8 cellular contexts compared by ENCODE assay signal in the genomic region with DNA sequence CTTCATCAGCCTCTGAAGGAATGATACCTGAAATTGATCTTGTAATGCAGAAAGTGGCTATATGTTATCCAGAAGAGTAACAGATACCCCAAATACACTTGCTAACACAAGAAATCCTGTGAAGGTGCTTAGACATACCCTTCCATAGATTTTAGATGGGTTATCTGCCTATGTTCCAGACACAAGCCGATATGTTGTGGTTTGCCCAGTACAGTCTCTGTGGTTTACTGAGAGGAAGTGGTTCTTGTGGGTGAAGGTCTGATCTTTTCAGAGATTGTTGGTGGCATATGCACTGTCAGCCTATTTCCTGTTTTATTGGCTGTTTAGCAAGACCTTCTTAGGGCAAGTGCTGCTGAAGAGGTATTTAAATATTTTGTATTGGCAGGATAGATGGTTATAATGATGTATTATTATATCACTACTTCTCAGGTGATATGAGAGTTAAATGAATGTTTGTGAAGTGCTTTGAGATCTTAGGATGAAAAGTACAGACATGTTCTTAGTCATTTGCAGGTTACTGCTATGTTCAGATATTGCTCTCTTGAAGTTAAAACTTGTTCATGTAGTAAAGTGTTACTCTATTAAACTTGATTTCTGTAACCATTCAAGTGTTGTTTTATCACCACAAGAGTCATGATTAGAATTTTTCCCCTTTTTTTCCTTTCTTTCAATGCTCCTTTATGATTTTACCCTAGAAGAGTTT. TPM values are rescaled to one million over a fixed set of nuclear protein-coding genes. Genes with fewer than 3 reads are reported as not detected.
DNase-seq lines count a peak whose midpoint lies in the region; ATAC-seq and TF ChIP-seq lines count a peak whose summit lies in the region.

No MANE protein-coding gene starts in this region.

- DNase-seq in OCI-LY7 (ENCODE audit: low spot score) (peak; percentile 83), NCI-H146 treated with DMSO at 0.1 percent for 48 hours (lab: John Stamatoyannopoulos, UW; ENCODE audit: unreplicated experiment) (no peak), DMS 273 treated with DMSO at 0.1 percent for 48 hours (lab: John Stamatoyannopoulos, UW) (no peak)

- ATAC-seq in GM18861 (IDR thresholded peaks at IDR 0.05; ENCODE audit: unreplicated experiment) (peak; percentile 72), HG02943 (IDR thresholded peaks at IDR 0.05; ENCODE audit: low read depth, unreplicated experiment) (peak; percentile 89)

- TF ChIP-seq CTCF in OCI-LY7 (conservative IDR thresholded peaks at IDR 0.05; ENCODE audit: low read length) (no peak), brain (conservative IDR thresholded peaks at IDR 0.05) (no peak)

- peak overlapping the region; percentile 48 for H3K4me2 ChIP-seq in BLaER1
- H3K4me2 ChIP-seq in OCI-LY7 (ENCODE audit: low read length), result peak overlapping the region; percentile 27
- H3K4me2 ChIP-seq in skeletal muscle satellite cell (ENCODE audit: low read length), result peak overlapping the region; percentile 65

- H3K9me3 ChIP-seq in BLaER1 (peaks cover 12% of the 10 kb centered on the region), OCI-LY7 (ENCODE audit: low read length) (peaks cover 9% of the 10 kb centered on the region), skeletal muscle satellite cell (replicated peaks; ENCODE audit: low read length) (no peaks in the 10 kb centered on the region)

- H3K4me1 ChIP-seq in BLaER1 (peaks cover 28% of the 10 kb centered on the region), OCI-LY7 (ENCODE audit: insufficient read depth, low read length, poor library complexity, severe bottlenecking) (peaks cover 22% of the 10 kb centered on the region), skeletal muscle satellite cell (ENCODE audit: control insufficient read depth, insufficient read depth, low read length) (peaks cover 60% of the 10 kb centered on the region)

- peaks cover 85% of the 10 kb centered on the region for H3K4me1 Mint-ChIP-seq in brain

- H2AFZ ChIP-seq in OCI-LY7 (ENCODE audit: low read length), result no peak overlapping the region

- H3K79me2 ChIP-seq in OCI-LY7 (ENCODE audit: insufficient read depth, low read depth, low read length), result peaks cover 26% of the 10 kb centered on the region; the same call in 1 of the 2 replicates

- BruUV-seq in OCI-LY7 (replicated peaks; lab: Mats Ljungman, UMichigan), result no TSS peak

- H3K4me3 Mint-ChIP-seq in brain, result peak overlapping the region in 2 of 5 experiments; percentile 40 to 77

- no peaks in the 10 kb centered on the region for H3K36me3 ChIP-seq in BLaER1
- no peaks in the 10 kb centered on the region; the same call in 1 of the 2 replicates for H3K36me3 ChIP-seq in OCI-LY7 (ENCODE audit: insufficient read depth, low read length)
- H3K36me3 ChIP-seq in skeletal muscle satellite cell (ENCODE audit: insufficient read depth, low read length), result no peaks in the 10 kb centered on the region

- H3K27me3 ChIP-seq in BLaER1, result peaks cover 64% of the 10 kb centered on the region
- no peaks in the 10 kb centered on the region for H3K27me3 ChIP-seq in skeletal muscle satellite cell (ENCODE audit: control insufficient read depth, insufficient read depth, low read length)

- no peak overlapping the region for H3K4me3 ChIP-seq in BLaER1
- no peak overlapping the region for H3K4me3 ChIP-seq in OCI-LY7 (ENCODE audit: low read depth, low read length, poor library complexity, severe bottlenecking)
- H3K4me3 ChIP-seq in skeletal muscle satellite cell (ENCODE audit: low read length), result no peak overlapping the region

- H3K27ac Mint-ChIP-seq in brain, result peak overlapping the region in 3 of 5 experiments; percentile 28 to 64 (median 30)

- H3K9me2 ChIP-seq in OCI-LY7 (ENCODE audit: insufficient read depth, low read length), result no peaks in the 10 kb centered on the region

- no peaks in the 10 kb centered on the region for H3K9me3 Mint-ChIP-seq in brain

- H3K27ac ChIP-seq in BLaER1, result no peak overlapping the region
- no peak overlapping the region for H3K27ac ChIP-seq in OCI-LY7 (ENCODE audit: low read depth, low read length, poor library complexity, severe bottlenecking)

- H3K27me3 Mint-ChIP-seq in brain, result peaks cover 2% of the 10 kb centered on the region

- H3K36me3 Mint-ChIP-seq in brain, result no peaks in the 10 kb centered on the region

- intact Hi-C loops in OCI-LY7 (cut with micrococcal nuclease; ENCODE audit: unreplicated experiment), result loop anchor here (1.0 kb wide), 1 partner anchor 8 kb away; the partner anchor contains the start of gene ARHGEF12

- CTCF ChIA-PET in OCI-LY7 (lab: Charles Lee; ENCODE audit: unreplicated experiment), result no interaction called here

- POLR2A ChIA-PET in OCI-LY7 (lab: Charles Lee), result no interaction called here

- H3K9ac ChIP-seq in BLaER1, result no peak overlapping the region
- H3K9ac ChIP-seq in skeletal muscle satellite cell (ENCODE audit: low read depth, low read length), result no peak overlapping the region

- H4K20me1 ChIP-seq in BLaER1 (peaks cover 100% of the 10 kb centered on the region), OCI-LY7 (ENCODE audit: insufficient read depth, low read length) (peaks cover 45% of the 10 kb centered on the region)

RNA-seq across cellular contexts. Expression of gene ARHGEF12, which starts 8.2 kb away (rescaled TPM):
- total RNA-seq in OCI-LY7 (2014; rRNA removed; shearing (Covaris generic)), result 16.1 and 22.4 TPM in 2 replicates
- total RNA-seq in OCI-LY7 (2022), result 31.8 and 38.3 TPM in 2 replicates
- 26.1 TPM for polyA plus RNA-seq in brain (ENCODE audit: insufficient read depth, low read depth, low replicate concordance)
- 43.0 and 53.2 TPM in 2 replicates for total RNA-seq in skeletal muscle satellite cell (2012; rRNA removed)

RNA-seq across cellular contexts. Expression of gene TLCD5, which starts 19.4 kb away (rescaled TPM):
- 0.60 and 1.2 TPM in 2 replicates for total RNA-seq in OCI-LY7 (2014; rRNA removed; shearing (Covaris generic))
- 0.50 TPM in 1 of 2 replicates, not detected in the other for total RNA-seq in OCI-LY7 (2022)
- 8.6 TPM for polyA plus RNA-seq in brain (ENCODE audit: insufficient read depth, low read depth, low replicate concordance)
- 7.0 and 7.4 TPM in 2 replicates for total RNA-seq in skeletal muscle satellite cell (2012; rRNA removed)
